21 cellular contexts compared by ENCODE assay signal in the genomic region with DNA sequence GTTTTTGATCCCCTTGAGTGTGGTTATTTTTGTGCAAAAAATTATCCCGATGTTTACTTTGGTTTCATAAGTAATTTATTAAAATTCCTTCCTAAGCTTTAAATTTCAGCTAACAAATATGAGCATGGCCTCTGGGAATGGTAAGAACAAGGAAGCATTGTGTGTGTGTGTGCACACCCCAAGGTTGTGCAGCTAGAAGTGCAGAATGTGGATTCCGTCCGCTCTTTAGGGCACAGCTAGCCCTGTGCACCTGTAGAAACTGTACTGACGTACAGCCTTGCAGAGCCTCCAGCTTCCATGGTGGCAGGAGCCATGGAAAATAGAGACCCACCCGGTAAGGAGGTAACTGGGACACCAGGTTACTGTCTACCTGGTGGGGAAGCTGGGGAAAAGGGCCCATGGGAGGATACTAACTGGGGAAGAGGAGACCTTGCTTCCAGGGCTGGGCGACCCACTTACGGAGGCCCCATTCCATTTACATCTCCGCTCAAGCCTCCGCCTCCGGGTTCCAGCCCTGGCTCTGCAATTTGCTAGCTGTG. TPM values are rescaled to one million over a fixed set of nuclear protein-coding genes. Genes with fewer than 3 reads are reported as not detected.
"Had no signal": no experiment of that assay in that cellular context is flagged by ENCODE, and none has a peak within 500 bp of the region (broad histone marks: within the 10 kb centered on the region; RNA-seq: fewer than 3 reads in every experiment).

No MANE protein-coding gene starts in this region.

- H3K36me3 ChIP-seq: esophagus muscularis mucosa, gastrocnemius medialis, heart right ventricle, ovary, transverse colon had no signal

- H3K27ac ChIP-seq: epithelial cell of prostate, esophagus muscularis mucosa, gastrocnemius medialis, heart right ventricle, ovary, transverse colon had no signal

- H3K27me3 ChIP-seq: esophagus muscularis mucosa, gastrocnemius medialis, heart right ventricle, ovary, transverse colon had no signal

- H3K27ac Mint-ChIP-seq: natural killer cell; progenitor cell of endocrine pancreas; stimulated activated effector memory CD8-positive, alpha-beta T cell treated with anti-CD3 and anti-CD28 coated beads, Interleukin-12 subunit alpha, Interleukin-12 subunit beta, amount 100 ng/mL, for 72 hours had no signal

- H3K4me1 ChIP-seq: gastrocnemius medialis, heart right ventricle had no signal

- DNase-seq: effector CD8-positive, alpha-beta T cell; gastrocnemius medialis; heart right ventricle; hypothalamus; kidney glomerular epithelial cell; mammary epithelial cell; natural killer cell; ovary; right cardiac atrium; stimulated activated CD4-positive, alpha-beta T cell treated with anti-CD3 and anti-CD28 coated beads, Interleukin-4, amount 100 ng/mL, for 1 hour; stimulated activated CD8-positive, alpha-beta memory T cell treated with anti-CD3 and anti-CD28 coated beads, Interleukin-4, amount 100 ng/mL, for 48 hours; stimulated activated naive CD8-positive, alpha-beta T cell treated with anti-CD3 and anti-CD28 coated beads, Interleukin-15, Interleukin-2, amounts not matched to agents 100 U/mL and 50 U/mL, for 24 hours; transverse colon had no signal

- H3K4me1 Mint-ChIP-seq: natural killer cell had no signal

- H3K4me3 Mint-ChIP-seq: natural killer cell; neural crest cell; stimulated activated effector memory CD8-positive, alpha-beta T cell treated with anti-CD3 and anti-CD28 coated beads, Interleukin-12 subunit alpha, Interleukin-12 subunit beta, amount 100 ng/mL, for 72 hours had no signal

- H3K36me3 Mint-ChIP-seq: natural killer cell; stimulated activated effector memory CD8-positive, alpha-beta T cell treated with anti-CD3 and anti-CD28 coated beads, Interleukin-12 subunit alpha, Interleukin-12 subunit beta, amount 100 ng/mL, for 72 hours had no signal

- ATAC-seq: gastrocnemius medialis; heart right ventricle; natural killer cell; right cardiac atrium; stimulated activated effector memory CD8-positive, alpha-beta T cell treated with anti-CD3 and anti-CD28 coated beads, Interleukin-12 subunit alpha, Interleukin-12 subunit beta, amount 100 ng/mL, for 72 hours; stimulated activated naive CD8-positive, alpha-beta T cell treated with anti-CD3 and anti-CD28 coated beads, Interleukin-15, Interleukin-2, amounts not matched to agents 100 U/mL and 50 U/mL, for 24 hours had no signal

- H3K9me3 Mint-ChIP-seq: natural killer cell; neural crest cell; stimulated activated effector memory CD8-positive, alpha-beta T cell treated with anti-CD3 and anti-CD28 coated beads, Interleukin-12 subunit alpha, Interleukin-12 subunit beta, amount 100 ng/mL, for 72 hours had no signal

- H3K9me3 ChIP-seq: esophagus muscularis mucosa, gastrocnemius medialis, heart right ventricle, ovary, transverse colon had no signal

- H3K4me3 ChIP-seq: esophagus muscularis mucosa, gastrocnemius medialis, heart right ventricle, ovary, smooth muscle cell, transverse colon had no signal

RNA-seq across cellular contexts. Expression of a gene that starts 54.7 kb away (rescaled TPM):
- total RNA-seq: dermis microvascular lymphatic vessel endothelial cell, fibroblast of villous mesenchyme, mammary epithelial cell had no signal
- polyA plus RNA-seq: mammary epithelial cell had no signal
